Comparison of ENCODE assay signal across 25 cellular contexts in genomic region chr7:84809877-84810276, GRCh38.
"Had no signal": no experiment of that assay in that cellular context is flagged by ENCODE, and none has a peak within 500 bp of the region (broad histone marks: within the 10 kb centered on the region; RNA-seq: fewer than 3 reads in every experiment).

No MANE protein-coding gene starts in this region.

- H3K9me3 ChIP-seq: breast epithelium, right atrium auricular region, spleen, testis, transverse colon had no signal

- H3K27me3 Mint-ChIP-seq: activated B cell treated with CpG ODN at 0.5 μM for 24 hours; activated CD4-positive, alpha-beta T cell treated with anti-CD3 and anti-CD28 coated beads for 36 hours; activated CD8-positive, alpha-beta memory T cell treated with anti-CD3 and anti-CD28 coated beads, Interleukin-2, amount 10 ng/mL, durations not matched to agents 7 days and 5 days; activated naive CD4-positive, alpha-beta T cell treated with anti-CD3 and anti-CD28 coated beads, Interleukin-2, amount 50 U/mL, for 24 hours had no signal

- H3K36me3 Mint-ChIP-seq: activated CD8-positive, alpha-beta memory T cell treated with anti-CD3 and anti-CD28 coated beads, Interleukin-2, amount 10 ng/mL, durations not matched to agents 7 days and 5 days; activated naive CD4-positive, alpha-beta T cell treated with anti-CD3 and anti-CD28 coated beads, Interleukin-2, amount 50 U/mL, for 24 hours; naive thymus-derived CD8-positive, alpha-beta T cell had no signal

- DNase-seq: activated B cell treated with CpG ODN at 0.5 μM for 24 hours; activated CD4-positive, alpha-beta T cell treated with anti-CD3 and anti-CD28 coated beads for 36 hours; activated CD8-positive, alpha-beta memory T cell treated with anti-CD3 and anti-CD28 coated beads, Interleukin-2, amount 10 ng/mL, durations not matched to agents 7 days and 5 days; activated CD8-positive, alpha-beta T cell treated with anti-CD3 and anti-CD28 coated beads, Interleukin-2, amount 10 ng/mL, durations not matched to agents 7 days and 5 days; activated naive CD8-positive, alpha-beta T cell treated with anti-CD3 and anti-CD28 coated beads, Interleukin-2, amount 50 U/mL, for 24 hours; activated T-cell treated with anti-CD3 and anti-CD28 coated beads, Interleukin-2, amount 50 U/mL, for 48 hours; amygdala; central memory CD4-positive, alpha-beta T cell; left cardiac atrium; left ventricle myocardium superior; naive thymus-derived CD8-positive, alpha-beta T cell; occipital lobe; spleen; stimulated activated naive CD4-positive, alpha-beta T cell treated with Interleukin-2 at 50 U/mL for 16 hours; T-helper 1 cell; testis; transverse colon had no signal

- H3K27ac ChIP-seq: breast epithelium, hepatocyte, right atrium auricular region, spleen, testis, transverse colon had no signal

- ATAC-seq: activated CD4-positive, alpha-beta T cell treated with anti-CD3 and anti-CD28 coated beads for 36 hours; activated CD8-positive, alpha-beta memory T cell treated with anti-CD3 and anti-CD28 coated beads, Interleukin-2, amount 10 ng/mL, durations not matched to agents 7 days and 5 days; activated CD8-positive, alpha-beta T cell treated with anti-CD3 and anti-CD28 coated beads, Interleukin-2, amount 10 ng/mL, durations not matched to agents 7 days and 5 days; activated naive CD8-positive, alpha-beta T cell treated with anti-CD3 and anti-CD28 coated beads, Interleukin-2, amount 50 U/mL, for 24 hours; esophagus mucosa; left cardiac atrium; left ventricle myocardium superior; naive thymus-derived CD8-positive, alpha-beta T cell had no signal

- H3K27me3 ChIP-seq: breast epithelium, hepatocyte, right atrium auricular region, spleen, testis, transverse colon had no signal

- H3K4me3 Mint-ChIP-seq: activated B cell treated with CpG ODN at 0.5 μM for 24 hours; activated CD4-positive, alpha-beta T cell treated with anti-CD3 and anti-CD28 coated beads for 36 hours; activated CD8-positive, alpha-beta memory T cell treated with anti-CD3 and anti-CD28 coated beads, Interleukin-2, amount 10 ng/mL, durations not matched to agents 7 days and 5 days; activated CD8-positive, alpha-beta T cell treated with anti-CD3 and anti-CD28 coated beads, Interleukin-2, amount 10 ng/mL, durations not matched to agents 7 days and 5 days; activated naive CD4-positive, alpha-beta T cell treated with anti-CD3 and anti-CD28 coated beads, Interleukin-2, amount 50 U/mL, for 24 hours; activated naive CD8-positive, alpha-beta T cell treated with anti-CD3 and anti-CD28 coated beads, Interleukin-2, amount 50 U/mL, for 24 hours; naive thymus-derived CD8-positive, alpha-beta T cell; neural crest cell; T-helper 2 cell treated with Interferon-gamma antibody and Interleukin-4, amounts not matched to agents 5 μg/mL and 100 μg/mL, for 36 hours had no signal

- H3K79me2 ChIP-seq: hepatocyte had no signal

- H3K27ac Mint-ChIP-seq: activated B cell treated with CpG ODN at 0.5 μM for 24 hours; activated CD4-positive, alpha-beta T cell treated with anti-CD3 and anti-CD28 coated beads for 36 hours; activated CD8-positive, alpha-beta memory T cell treated with anti-CD3 and anti-CD28 coated beads, Interleukin-2, amount 10 ng/mL, durations not matched to agents 7 days and 5 days; activated CD8-positive, alpha-beta T cell treated with anti-CD3 and anti-CD28 coated beads, Interleukin-2, amount 10 ng/mL, durations not matched to agents 7 days and 5 days; activated naive CD4-positive, alpha-beta T cell treated with anti-CD3 and anti-CD28 coated beads, Interleukin-2, amount 50 U/mL, for 24 hours; activated naive CD8-positive, alpha-beta T cell treated with anti-CD3 and anti-CD28 coated beads, Interleukin-2, amount 50 U/mL, for 24 hours; activated T-helper 2 cell treated with anti-CD3 and anti-CD28 coated beads, Interferon-gamma antibody, Interleukin-2, Interleukin-4, amounts not matched to agents 10 μg/mL and 5 μg/mL and 100 μg/mL, durations not matched to agents 14 hours and 24 hours and 36 hours; naive thymus-derived CD8-positive, alpha-beta T cell; T-helper 2 cell treated with Interferon-gamma antibody and Interleukin-4, amounts not matched to agents 5 μg/mL and 100 μg/mL, for 36 hours had no signal

- H3K4me2 ChIP-seq: hepatocyte had no signal

- H3K4me1 Mint-ChIP-seq: activated B cell treated with CpG ODN at 0.5 μM for 24 hours; activated CD4-positive, alpha-beta T cell treated with anti-CD3 and anti-CD28 coated beads for 36 hours; activated CD8-positive, alpha-beta memory T cell treated with anti-CD3 and anti-CD28 coated beads, Interleukin-2, amount 10 ng/mL, durations not matched to agents 7 days and 5 days; activated naive CD4-positive, alpha-beta T cell treated with anti-CD3 and anti-CD28 coated beads, Interleukin-2, amount 50 U/mL, for 24 hours; activated naive CD8-positive, alpha-beta T cell treated with anti-CD3 and anti-CD28 coated beads, Interleukin-2, amount 50 U/mL, for 24 hours; naive thymus-derived CD8-positive, alpha-beta T cell; neural crest cell had no signal

- H2AFZ ChIP-seq: hepatocyte had no signal

- H3K4me1 ChIP-seq: breast epithelium, spleen, transverse colon had no signal

- H3K4me3 ChIP-seq: breast epithelium, hepatocyte, right atrium auricular region, spleen, testis, transverse colon had no signal

- H3K9me3 Mint-ChIP-seq: activated naive CD4-positive, alpha-beta T cell treated with anti-CD3 and anti-CD28 coated beads, Interleukin-2, amount 50 U/mL, for 24 hours; activated naive CD8-positive, alpha-beta T cell treated with anti-CD3 and anti-CD28 coated beads, Interleukin-2, amount 50 U/mL, for 24 hours; activated T-helper 2 cell treated with anti-CD3 and anti-CD28 coated beads, Interferon-gamma antibody, Interleukin-2, Interleukin-4, amounts not matched to agents 10 μg/mL and 5 μg/mL and 100 μg/mL, durations not matched to agents 14 hours and 24 hours and 36 hours; neural crest cell; T-helper 2 cell treated with Interferon-gamma antibody and Interleukin-4, amounts not matched to agents 5 μg/mL and 100 μg/mL, for 36 hours had no signal

- H3K36me3 ChIP-seq: breast epithelium, right atrium auricular region, spleen, transverse colon had no signal
